16 cellular contexts compared by ENCODE assay signal in the genomic region with DNA sequence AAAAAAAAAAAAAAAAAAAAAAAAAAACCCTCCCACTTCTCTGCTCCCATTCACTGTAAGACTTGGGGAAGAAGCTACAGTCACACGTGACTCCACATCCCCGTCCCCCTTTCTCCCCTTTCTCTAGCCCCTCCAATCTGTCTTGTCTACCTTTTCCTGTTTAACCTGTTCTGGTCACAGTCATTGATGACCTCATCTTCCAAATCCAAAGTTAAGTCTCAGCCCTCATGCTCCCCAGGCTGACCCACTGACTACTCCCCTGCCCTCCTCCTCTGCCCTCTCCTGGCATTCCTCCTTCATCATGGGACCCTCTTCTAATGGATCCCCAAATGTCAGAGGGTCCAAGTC. TPM values are rescaled to one million over a fixed set of nuclear protein-coding genes. Genes with fewer than 3 reads are reported as not detected.
A peak's percentile ranks its signal among the peaks of the same experiment; 100 is the strongest.
DNase-seq lines count a peak whose midpoint lies in the region; ATAC-seq and TF ChIP-seq lines count a peak whose summit lies in the region.
"Had no signal": no experiment of that assay in that cellular context is flagged by ENCODE, and none has a peak within 500 bp of the region (broad histone marks: within the 10 kb centered on the region; RNA-seq: fewer than 3 reads in every experiment).

No MANE protein-coding gene starts in this region.

- no peak for TF ChIP-seq CTCF in PC-3 (conservative IDR thresholded peaks at IDR 0.05; ENCODE audit: low read depth, low read length)
- no peak for TF ChIP-seq CTCF in lower lobe of right lung (IDR thresholded peaks at IDR 0.05)
- TF ChIP-seq CTCF in stomach (IDR thresholded peaks at IDR 0.05), result no peak

- H3F3A ChIP-seq in PC-3 (ENCODE audit: low read length, unreplicated experiment) (no peaks in the 10 kb centered on the region), GM23248 (ENCODE audit: insufficient read depth) (no peaks in the 10 kb centered on the region)

- peaks cover 86% of the 10 kb centered on the region for H3K4me1 Mint-ChIP-seq in dendritic cell treated with granulocyte-macrophage colony-stimulating factor and Interleukin-4, amounts not matched to agents 40 ng/mL and 50 ng/mL, for 4 days (ENCODE audit: low read depth)

- H3K4me1 ChIP-seq in PC-3 (ENCODE audit: insufficient read depth, low read length) (peaks cover 21% of the 10 kb centered on the region), lower lobe of right lung (peaks cover 63% of the 10 kb centered on the region), stomach (peaks cover 3 to 25% (median 8%) of the 10 kb centered on the region in 4 donors), GM23248 (ENCODE audit: insufficient read depth) (no peaks in the 10 kb centered on the region)
- H3K4me1 ChIP-seq: Peyer's patch had no signal

- H3K36me3 ChIP-seq in PC-3 (ENCODE audit: low read depth, low read length), result no peaks in the 10 kb centered on the region
- H3K36me3 ChIP-seq in lower lobe of right lung, result no peaks in the 10 kb centered on the region
- no peaks in the 10 kb centered on the region for H3K36me3 ChIP-seq in stomach
- no peaks in the 10 kb centered on the region for H3K36me3 ChIP-seq in GM23248 (ENCODE audit: low read depth)
- H3K36me3 ChIP-seq: Peyer's patch had no signal

- no peaks in the 10 kb centered on the region for H3K27me3 ChIP-seq in PC-3 (ENCODE audit: low read length)
- peaks cover 5% of the 10 kb centered on the region for H3K27me3 ChIP-seq in lower lobe of right lung (ENCODE audit: low read depth)
- peaks cover 0 to 65% (median 8%) of the 10 kb centered on the region in 3 donors for H3K27me3 ChIP-seq in stomach
- peaks cover 17% of the 10 kb centered on the region for H3K27me3 ChIP-seq in GM23248 (replicated peaks; ENCODE audit: insufficient read depth)
- H3K27me3 ChIP-seq: Peyer's patch had no signal

- H3K79me2 ChIP-seq in PC-3 (ENCODE audit: low read length), result no peaks in the 10 kb centered on the region
- H3K79me2 ChIP-seq in GM23248 (ENCODE audit: insufficient read depth), result no peaks in the 10 kb centered on the region

- peaks cover 43% of the 10 kb centered on the region for H3K27me3 Mint-ChIP-seq in dendritic cell treated with granulocyte-macrophage colony-stimulating factor and Interleukin-4, amounts not matched to agents 40 ng/mL and 50 ng/mL, for 4 days

- peak overlapping the region; percentile 48; the same call in 1 of the 2 replicates for H3K9ac ChIP-seq in PC-3 (ENCODE audit: low read length)
- no peak overlapping the region for H3K9ac ChIP-seq in GM23248

- BruUV-seq in PC-3 (replicated peaks; lab: Mats Ljungman, UMichigan), result no TSS peak

- CTCF ChIA-PET in PC-3 (lab: Charles Lee), result interaction anchor here (0.6 kb wide), 1 partner anchor 44 kb away, joined by 13 read pairs; no protein-coding TSS in a partner anchor

- H3K9me2 ChIP-seq in PC-3 (replicated peaks; ENCODE audit: low read length), result no peaks in the 10 kb centered on the region
- H3K9me2 ChIP-seq in GM23248 (ENCODE audit: insufficient read depth), result no peaks in the 10 kb centered on the region

- TF ChIP-seq POLR2A in stomach (IDR thresholded peaks at IDR 0.05), result no peak

- no peaks in the 10 kb centered on the region for H3K9me3 Mint-ChIP-seq in dendritic cell treated with granulocyte-macrophage colony-stimulating factor and Interleukin-4, amounts not matched to agents 40 ng/mL and 50 ng/mL, for 4 days

- peak overlapping the region; percentile 87 for H3K27ac ChIP-seq in PC-3 (ENCODE audit: low read length)
- peak overlapping the region; percentile 74 for H3K27ac ChIP-seq in lower lobe of right lung
- H3K27ac ChIP-seq in stomach, result peak overlapping the region in 3 of 5 donors; percentile 28 to 75 (median 70)
- H3K27ac ChIP-seq in GM23248, result no peak overlapping the region

- no peak overlapping the region for H3K4me3 Mint-ChIP-seq in dendritic cell treated with granulocyte-macrophage colony-stimulating factor and Interleukin-4, amounts not matched to agents 40 ng/mL and 50 ng/mL, for 4 days

- POLR2A ChIA-PET in PC-3 (lab: Charles Lee; ENCODE audit: unreplicated experiment), result no interaction called here

- no peak for TF ChIP-seq EP300 in stomach (IDR thresholded peaks at IDR 0.05)

- no peak overlapping the region for H3K4me3 ChIP-seq in PC-3 (ENCODE audit: low read length)
- no peak overlapping the region for H3K4me3 ChIP-seq in lower lobe of right lung
- H3K4me3 ChIP-seq in stomach, result no peak overlapping the region
- no peak overlapping the region for H3K4me3 ChIP-seq in GM23248
- H3K4me3 ChIP-seq: Peyer's patch had no signal

- H4K20me1 ChIP-seq in PC-3 (ENCODE audit: low read length) (no peaks in the 10 kb centered on the region), GM23248 (ENCODE audit: insufficient read depth) (no peaks in the 10 kb centered on the region)

- H2AFZ ChIP-seq in PC-3 (ENCODE audit: low read length) (no peak overlapping the region), GM23248 (no peak overlapping the region)

- H3K9me3 ChIP-seq in PC-3 (ENCODE audit: low read length), result no peaks in the 10 kb centered on the region
- H3K9me3 ChIP-seq in lower lobe of right lung, result no peaks in the 10 kb centered on the region
- no peaks in the 10 kb centered on the region for H3K9me3 ChIP-seq in stomach
- H3K9me3 ChIP-seq in GM23248 (ENCODE audit: low read depth), result no peaks in the 10 kb centered on the region
- H3K9me3 ChIP-seq: Peyer's patch had no signal

- DNase-seq in PC-3 (peak; percentile 52), lower lobe of right lung (no peak), stomach (no peak), GM23248 (no peak), HT-29 (ENCODE audit: low spot score) (no peak)
- DNase-seq: activated CD4-positive, alpha-beta T cell treated with anti-CD3 and anti-CD28 coated beads for 4 hours; activated gamma-delta T cell treated with Interleukin-2 at 50 U/mL for 16 hours; GF-D8; Karpas-422; NCI-H1105 treated with DMSO at 0.1 percent for 48 hours; NCI-H774; Peyer's patch; stimulated activated CD4-positive, alpha-beta T cell treated with anti-CD3 and anti-CD28 coated beads, Interleukin-2, amount 100 ng/mL, for 24 hours had no signal

- ATAC-seq in PC-3, result no peak
- ATAC-seq in lower lobe of right lung, result no peak
- ATAC-seq in HG03354 (IDR thresholded peaks at IDR 0.05; ENCODE audit: poor library complexity, severe bottlenecking, unreplicated experiment), result no peak

- 23 to 49% (median 31%) methylated on average over 2 of the region's 2 CpGs for WGBS in stomach, 5 donors
- WGBS in GM23248 (ENCODE audit: low coverage in 1 of 2, low lambda C conversion rate in 2 of 2, missing lambda C conversion rate in 2 of 2), 2 experiments, result 0 to 5% methylated on average over 2 of the region's 2 CpGs

- peak overlapping the region; percentile 54 for H3K4me2 ChIP-seq in PC-3 (ENCODE audit: low read length)
- no peak overlapping the region for H3K4me2 ChIP-seq in GM23248 (ENCODE audit: unreplicated experiment)

- H3K36me3 Mint-ChIP-seq in dendritic cell treated with granulocyte-macrophage colony-stimulating factor and Interleukin-4, amounts not matched to agents 40 ng/mL and 50 ng/mL, for 4 days (ENCODE audit: low read depth), result no peaks in the 10 kb centered on the region

- intact Hi-C loops in PC-3 (cut with micrococcal nuclease) (no loop called here), lower lobe of right lung (cut with DNase I) (no loop called here), stomach (cut with DNase I; ENCODE audit: low total_unique reads) (no loop called here)
- intact Hi-C loops in dendritic cell treated with granulocyte-macrophage colony-stimulating factor and Interleukin-4, amounts not matched to agents 40 ng/mL and 50 ng/mL, for 4 days (cut with micrococcal nuclease), result no loop called here

- in situ Hi-C loops in GM23248 (cut with MboI), result no loop called here

- peak overlapping the region; percentile 48 for H3K27ac Mint-ChIP-seq in dendritic cell treated with granulocyte-macrophage colony-stimulating factor and Interleukin-4, amounts not matched to agents 40 ng/mL and 50 ng/mL, for 4 days

RNA-seq across cellular contexts. Expression of a gene that starts 1.6 kb away (rescaled TPM):
- total RNA-seq in PC-3 (2014; rRNA removed) (not detected in 2 replicates), lower lobe of right lung (128 TPM), stomach (10 to 100 TPM in 4 of 5 donors, 1 to 10 TPM in 1; 9.0 to 46.9 (median 26.3) TPM)
- polyA plus RNA-seq in stomach (1 to 10 TPM; 2.4 to 6.0 (median 4.0) TPM), GM23248 (2016; fragmentation: Nextera tagmentation; extraction: Ambion mirVana) (not detected in 2 replicates)
- total RNA-seq in GM23248 (2014; rRNA removed; shearing (Covaris generic)), result not detected in 2 replicates
- total RNA-seq in HT-29 (2014; rRNA removed; shearing (Covaris generic)), result 0.05 TPM in 1 of 2 replicates, not detected in the other
- total RNA-seq: chondrocyte had no signal
